In genomic region chr10:55750458-55750857, GRCh38 we compare ENCODE assay signal across 16 cellular contexts.
"Had no signal": no experiment of that assay in that cellular context is flagged by ENCODE, and none has a peak within 500 bp of the region (broad histone marks: within the 10 kb centered on the region; RNA-seq: fewer than 3 reads in every experiment).

No MANE protein-coding gene starts in this region.

- H3K27me3 ChIP-seq: esophagus muscularis mucosa, gastroesophageal sphincter had no signal

- H3K9me3 ChIP-seq: esophagus muscularis mucosa, gastroesophageal sphincter, psoas muscle had no signal

- DNase-seq: effector memory CD8-positive, alpha-beta T cell; immature natural killer cell; kidney; mesendoderm; naive thymus-derived CD4-positive, alpha-beta T cell; nephron progenitor cell; psoas muscle; retina; stimulated activated CD4-positive, alpha-beta T cell treated with anti-CD3 and anti-CD28 coated beads, Interleukin-2, amount 100 ng/mL, for 24 hours; stimulated activated CD4-positive, alpha-beta T cell treated with anti-CD3 and anti-CD28 coated beads, Interleukin-4, amount 100 ng/mL, for 4 hours; stimulated activated naive CD4-positive, alpha-beta T cell had no signal

- ATAC-seq: effector memory CD8-positive, alpha-beta T cell; gastroesophageal sphincter; naive thymus-derived CD4-positive, alpha-beta T cell; psoas muscle; sciatic nerve had no signal

- H3K4me3 ChIP-seq: esophagus muscularis mucosa, gastroesophageal sphincter, psoas muscle had no signal

- H3K36me3 ChIP-seq: esophagus muscularis mucosa, gastroesophageal sphincter had no signal

- FAIRE-seq: kidney, urothelium cell line had no signal

- H3K27ac ChIP-seq: epithelial cell of prostate, esophagus muscularis mucosa, gastroesophageal sphincter, psoas muscle had no signal

- H3K4me1 ChIP-seq: esophagus muscularis mucosa, gastroesophageal sphincter, psoas muscle had no signal
